In the genomic region with DNA sequence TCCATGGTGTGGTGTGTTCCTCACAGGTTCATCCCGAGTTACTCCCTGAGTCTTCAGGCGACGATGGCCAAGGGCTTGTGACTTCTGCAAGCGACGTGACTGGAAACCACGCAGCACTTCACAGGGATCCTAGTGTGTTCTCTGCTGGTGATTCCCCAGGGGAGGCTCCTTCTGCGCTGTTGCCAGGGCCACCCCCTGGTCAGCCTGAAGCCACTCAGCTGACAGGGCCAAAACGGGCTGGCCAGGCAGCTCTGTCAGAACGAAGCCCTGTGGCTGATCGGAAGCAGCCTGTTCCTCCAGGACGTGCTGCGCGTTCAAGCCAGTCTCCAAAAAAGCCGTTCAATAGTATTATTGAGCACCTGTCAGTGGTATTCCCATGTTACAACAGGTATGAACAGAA, we compare ENCODE assay signal across 17 cellular contexts.
A peak's percentile ranks its signal among the peaks of the same experiment; 100 is the strongest.
DNase-seq lines count a peak whose midpoint lies in the region; ATAC-seq and TF ChIP-seq lines count a peak whose summit lies in the region.
"Had no signal": no experiment of that assay in that cellular context is flagged by ENCODE, and none has a peak within 500 bp of the region (broad histone marks: within the 10 kb centered on the region; RNA-seq: fewer than 3 reads in every experiment).

No MANE protein-coding gene starts in this region.

- DNase-seq in Right ventricle myocardium inferior (ENCODE audit: missing footprints) = no peak
- DNase-seq in cardiac septum (ENCODE audit: low spot score) = no peak
- DNase-seq in body of pancreas = peak in 2 of 4 donors; percentile 43 to 46
- DNase-seq in right cardiac atrium = peak; percentile 40 to 69 (median 51)
- no peak for DNase-seq in sciatic nerve (ENCODE audit: low spot score)
- no peak for DNase-seq in NCI-H82 (lab: John Stamatoyannopoulos, UW)
- DNase-seq in activated naive CD4-positive, alpha-beta T cell treated with anti-CD3 and anti-CD28 coated beads, Interleukin-2, amount 10 ng/mL, durations not matched to agents 7 days and 5 days = no peak
- DNase-seq: AML-193; CD4-positive, alpha-beta T cell; DMS153; DMS79; GDM1 had no signal

- TF ChIP-seq CTCF in body of pancreas (IDR thresholded peaks at IDR 0.05) = no peak

- H3K4me3 Mint-ChIP-seq in activated naive CD4-positive, alpha-beta T cell treated with anti-CD3 and anti-CD28 coated beads, Interleukin-2, amount 10 ng/mL, durations not matched to agents 7 days and 5 days = no peak overlapping the region
- H3K4me3 Mint-ChIP-seq: CD4-positive, alpha-beta T cell; GM23338 had no signal

- no peaks in the 10 kb centered on the region for H3K27me3 Mint-ChIP-seq in activated naive CD4-positive, alpha-beta T cell treated with anti-CD3 and anti-CD28 coated beads, Interleukin-2, amount 10 ng/mL, durations not matched to agents 7 days and 5 days
- H3K27me3 Mint-ChIP-seq: CD4-positive, alpha-beta T cell had no signal

- no peak overlapping the region for H3K27ac Mint-ChIP-seq in activated naive CD4-positive, alpha-beta T cell treated with anti-CD3 and anti-CD28 coated beads, Interleukin-2, amount 10 ng/mL, durations not matched to agents 7 days and 5 days
- H3K27ac Mint-ChIP-seq: CD4-positive, alpha-beta T cell; GM23338 had no signal

- H3K36me3 Mint-ChIP-seq in activated naive CD4-positive, alpha-beta T cell treated with anti-CD3 and anti-CD28 coated beads, Interleukin-2, amount 10 ng/mL, durations not matched to agents 7 days and 5 days = peaks cover 42% of the 10 kb centered on the region

- H3K9me3 ChIP-seq in body of pancreas = peaks cover 0 to 3% (median 0%) of the 10 kb centered on the region in 3 donors
- no peaks in the 10 kb centered on the region for H3K9me3 ChIP-seq in right cardiac atrium (ENCODE audit: control insufficient read depth, low read length)
- H3K9me3 ChIP-seq: A549 had no signal

- H3K9me3 Mint-ChIP-seq in activated naive CD4-positive, alpha-beta T cell treated with anti-CD3 and anti-CD28 coated beads, Interleukin-2, amount 10 ng/mL, durations not matched to agents 7 days and 5 days = no peaks in the 10 kb centered on the region
- H3K9me3 Mint-ChIP-seq: CD4-positive, alpha-beta T cell; GM23338 had no signal

- H3K4me1 ChIP-seq in body of pancreas (no peaks in the 10 kb centered on the region), right cardiac atrium (ENCODE audit: control insufficient read depth, insufficient read depth, low read length) (no peaks in the 10 kb centered on the region)
- H3K4me1 ChIP-seq: A549 had no signal

- H3K36me3 ChIP-seq in body of pancreas (replicated peaks in 1 of 2; ENCODE audit: insufficient read depth in 1 of 2, low read depth in 2 of 2) = peaks cover 0 to 4% of the 10 kb centered on the region in 2 donors

- peak overlapping the region in 3 of 4 donors; percentile 5 to 68 (median 19) for H3K27ac ChIP-seq in body of pancreas
- H3K27ac ChIP-seq in right cardiac atrium (ENCODE audit: low read length) = no peak overlapping the region
- H3K27ac ChIP-seq: 22Rv1, A549, C4-2B had no signal

- intact Hi-C loops in Right ventricle myocardium inferior (cut with DNase I) (no loop called here), cardiac septum (cut with DNase I) (no loop called here), body of pancreas (cut with DNase I) (no loop called here), right cardiac atrium (cut with DNase I) (no loop called here), sciatic nerve (cut with DNase I) (no loop called here)

- ATAC-seq in Right ventricle myocardium inferior (peak; percentile 43), body of pancreas (peak; percentile 70), right cardiac atrium (peak; percentile 42 to 46), sciatic nerve (peak; percentile 28)
- ATAC-seq: A549, GM23338, HepG2 had no signal

- H3K4me3 ChIP-seq in body of pancreas (no peak overlapping the region), right cardiac atrium (ENCODE audit: low read length) (no peak overlapping the region)
- H3K4me3 ChIP-seq: A549, GM23338 had no signal

- 70 to 73% methylated on average over 13 to 14 of the region's 14 CpGs for WGBS in body of pancreas, 2 donors
- 87% methylated on average over 14 of the region's 14 CpGs for WGBS in right cardiac atrium

- no peak for TF ChIP-seq POLR2A in body of pancreas (IDR thresholded peaks at IDR 0.05)

- peaks cover 2% of the 10 kb centered on the region for H3K4me1 Mint-ChIP-seq in activated naive CD4-positive, alpha-beta T cell treated with anti-CD3 and anti-CD28 coated beads, Interleukin-2, amount 10 ng/mL, durations not matched to agents 7 days and 5 days

- CTCF ChIA-PET in activated naive CD4-positive, alpha-beta T cell treated with anti-CD3 and anti-CD28 coated beads, Interleukin-2, amount 10 ng/mL, durations not matched to agents 7 days and 5 days (lab: Charles Lee) = no interaction called here

- H3K27me3 ChIP-seq in body of pancreas = no peaks in the 10 kb centered on the region
- no peaks in the 10 kb centered on the region for H3K27me3 ChIP-seq in right cardiac atrium (ENCODE audit: control insufficient read depth, insufficient read depth)

Comparison
In these comparisons a context has a peak if more than half of its experiments do, and no peak if none do; other contexts are left out.
1. DNase-seq: peak in right cardiac atrium (3 of 3); none in Right ventricle myocardium inferior (single experiment), cardiac septum (single experiment), sciatic nerve (single experiment), NCI-H82 (single experiment) and activated naive CD4-positive, alpha-beta T cell treated with anti-CD3 and anti-CD28 coated beads, Interleukin-2, amount 10 ng/mL, durations not matched to agents 7 days and 5 days (single experiment).
2. Peak in every context shown above with its lines, with median percentiles within 50 percentile points of each other: ATAC-seq.